In genomic region chr1:161200421-161200991, GRCh38 we compare ENCODE assay signal across 8 cellular contexts. TPM values are rescaled to one million over a fixed set of nuclear protein-coding genes. Genes with fewer than 3 reads are reported as not detected.
DNase-seq lines count a peak whose midpoint lies in the region; ATAC-seq lines count a peak whose summit lies in the region.

No MANE protein-coding gene starts in this region.

- WGBS in GM23248 (ENCODE audit: low coverage in 1 of 2, low lambda C conversion rate in 2 of 2, missing lambda C conversion rate in 2 of 2), 2 experiments, result 69 to 71% methylated on average over 5 of the region's 5 CpGs

- H3F3A ChIP-seq in GM23248 (ENCODE audit: insufficient read depth), result peaks cover 47% of the 10 kb centered on the region

- DNase-seq in GM23248 (no peak), hypothalamus (lab: John Stamatoyannopoulos, UW) (peak in 40 of 51 donors; percentile 33 to 89 (median 65)), putamen (ENCODE audit: low spot score) (peak; percentile 94)

- H3K27me3 Mint-ChIP-seq in activated T-helper 17 cell treated with anti-CD3 and anti-CD28 coated beads, Interleukin-2, amount 50 U/mL, for 72 hours, result no peaks in the 10 kb centered on the region

- no peaks in the 10 kb centered on the region for H3K27me3 ChIP-seq in GM23248 (replicated peaks; ENCODE audit: insufficient read depth)

- peaks cover 12% of the 10 kb centered on the region; the same call in 1 of the 2 replicates for H3K36me3 ChIP-seq in GM23248 (ENCODE audit: low read depth)

- H3K4me3 Mint-ChIP-seq in activated T-helper 17 cell treated with anti-CD3 and anti-CD28 coated beads, Interleukin-2, amount 50 U/mL, for 72 hours, result peak overlapping the region; percentile 86

- peak; percentile 4 for ATAC-seq in activated T-helper 17 cell treated with anti-CD3 and anti-CD28 coated beads, Interleukin-2, amount 50 U/mL, for 72 hours (replicated peaks)
- no peak for ATAC-seq in GM19452 (IDR thresholded peaks at IDR 0.05; ENCODE audit: unreplicated experiment)
- no peak for ATAC-seq in HG03460 (IDR thresholded peaks at IDR 0.05; ENCODE audit: unreplicated experiment)
- ATAC-seq in GM21515 (IDR thresholded peaks at IDR 0.05; ENCODE audit: unreplicated experiment), result no peak
- ATAC-seq in GM21529 (IDR thresholded peaks at IDR 0.05; ENCODE audit: unreplicated experiment), result no peak

- in situ Hi-C loops in GM23248 (cut with MboI), result no loop called here

- peak overlapping the region; percentile 84 for H3K4me2 ChIP-seq in GM23248 (ENCODE audit: unreplicated experiment)

- H3K4me1 ChIP-seq in GM23248 (ENCODE audit: insufficient read depth), result peaks cover 57% of the 10 kb centered on the region

- H3K36me3 Mint-ChIP-seq in activated T-helper 17 cell treated with anti-CD3 and anti-CD28 coated beads, Interleukin-2, amount 50 U/mL, for 72 hours (ENCODE audit: low read depth), result peaks cover 32% of the 10 kb centered on the region

- H3K9me2 ChIP-seq in GM23248 (ENCODE audit: insufficient read depth), result no peaks in the 10 kb centered on the region

- no peaks in the 10 kb centered on the region for H3K9me3 ChIP-seq in GM23248 (ENCODE audit: low read depth)

- H3K9me3 Mint-ChIP-seq in activated T-helper 17 cell treated with anti-CD3 and anti-CD28 coated beads, Interleukin-2, amount 50 U/mL, for 72 hours, result no peaks in the 10 kb centered on the region

- H3K27ac Mint-ChIP-seq in activated T-helper 17 cell treated with anti-CD3 and anti-CD28 coated beads, Interleukin-2, amount 50 U/mL, for 72 hours, result peak overlapping the region; percentile 89

- peak overlapping the region; percentile 90 for H3K9ac ChIP-seq in GM23248

- H3K79me2 ChIP-seq in GM23248 (ENCODE audit: insufficient read depth), result peaks cover 58% of the 10 kb centered on the region

- H2AFZ ChIP-seq in GM23248, result peak overlapping the region; percentile 63; the same call in 1 of the 2 replicates

- H3K4me1 Mint-ChIP-seq in activated T-helper 17 cell treated with anti-CD3 and anti-CD28 coated beads, Interleukin-2, amount 50 U/mL, for 72 hours, result peaks cover 31% of the 10 kb centered on the region

- peak overlapping the region; percentile 97 for H3K27ac ChIP-seq in GM23248

- no peak overlapping the region; the same call in 1 of the 2 replicates for H3K4me3 ChIP-seq in GM23248

- H4K20me1 ChIP-seq in GM23248 (ENCODE audit: insufficient read depth), result no peaks in the 10 kb centered on the region

RNA-seq across cellular contexts. Expression of gene ADAMTS4, which starts 1.7 kb away (rescaled TPM):
- total RNA-seq in GM23248 (2014; rRNA removed; shearing (Covaris generic)), result 5.9 and 9.8 TPM in 2 replicates
- polyA plus RNA-seq in GM23248 (2016; fragmentation: Nextera tagmentation; extraction: Ambion mirVana), result 5.3 and 7.2 TPM in 2 replicates
- total RNA-seq in activated T-helper 17 cell treated with anti-CD3 and anti-CD28 coated beads, Interleukin-2, amount 50 U/mL, for 72 hours, result 1 to 10 TPM; 2.2 to 3.1 TPM

RNA-seq across cellular contexts. Expression of gene NDUFS2, which starts 1.7 kb away (rescaled TPM):
- 104 and 125 TPM in 2 replicates for total RNA-seq in GM23248 (2014; rRNA removed; shearing (Covaris generic))
- polyA plus RNA-seq in GM23248 (2016; fragmentation: Nextera tagmentation; extraction: Ambion mirVana), result 135 and 141 TPM in 2 replicates
- total RNA-seq in activated T-helper 17 cell treated with anti-CD3 and anti-CD28 coated beads, Interleukin-2, amount 50 U/mL, for 72 hours, result 100 to 1,000 TPM in 1 of 2 donors, 10 to 100 TPM in 1; 96.5 to 102 TPM

RNA-seq across cellular contexts. Expression of gene FCER1G, which starts 14.6 kb away (rescaled TPM):
- total RNA-seq in GM23248 (2014; rRNA removed; shearing (Covaris generic)), result not detected in 2 replicates
- polyA plus RNA-seq in GM23248 (2016; fragmentation: Nextera tagmentation; extraction: Ambion mirVana), result 0.49 TPM in 1 of 2 replicates, not detected in the other
- total RNA-seq in activated T-helper 17 cell treated with anti-CD3 and anti-CD28 coated beads, Interleukin-2, amount 50 U/mL, for 72 hours, result 1 to 10 TPM; 1.1 to 2.2 TPM

RNA-seq across cellular contexts. Expression of gene APOA2, which starts 22.9 kb away (rescaled TPM):
- not detected in 2 replicates for total RNA-seq in GM23248 (2014; rRNA removed; shearing (Covaris generic))
- not detected in 2 replicates for polyA plus RNA-seq in GM23248 (2016; fragmentation: Nextera tagmentation; extraction: Ambion mirVana)
- total RNA-seq in activated T-helper 17 cell treated with anti-CD3 and anti-CD28 coated beads, Interleukin-2, amount 50 U/mL, for 72 hours, result not detected

RNA-seq across cellular contexts. Expression of gene B4GALT3, which starts 23.2 kb away (rescaled TPM):
- total RNA-seq in GM23248 (2014; rRNA removed; shearing (Covaris generic)), result 33.3 and 34.5 TPM in 2 replicates
- polyA plus RNA-seq in GM23248 (2016; fragmentation: Nextera tagmentation; extraction: Ambion mirVana), result 30.6 and 31.3 TPM in 2 replicates
- total RNA-seq in activated T-helper 17 cell treated with anti-CD3 and anti-CD28 coated beads, Interleukin-2, amount 50 U/mL, for 72 hours, result 10 to 100 TPM; 55.7 to 60.9 TPM
